Comparison of ENCODE assay signal across 33 cellular contexts in the genomic region with DNA sequence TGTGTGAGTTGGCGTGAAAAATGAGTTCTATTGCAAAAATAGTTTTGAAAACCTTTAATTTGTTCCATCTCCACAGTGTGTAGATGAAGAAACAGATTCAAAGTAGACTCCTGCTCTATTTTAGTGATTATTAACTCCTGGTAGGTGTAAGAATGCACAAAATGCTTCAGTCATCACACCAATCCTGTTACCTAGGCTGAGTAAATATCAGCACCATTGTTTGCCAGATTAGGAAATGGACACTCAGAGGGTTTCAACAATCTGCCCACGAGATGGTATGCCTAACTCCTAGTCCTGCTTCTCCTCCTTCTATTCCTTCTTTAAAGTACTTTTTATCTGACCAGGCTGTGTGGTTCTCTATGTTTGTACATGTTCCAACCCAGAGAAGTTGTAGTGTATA.
DNase-seq lines count a peak whose midpoint lies in the region; ATAC-seq, FAIRE-seq and TF ChIP-seq lines count a peak whose summit lies in the region.
"Had no signal": no experiment of that assay in that cellular context is flagged by ENCODE, and none has a peak within 500 bp of the region (broad histone marks: within the 10 kb centered on the region; RNA-seq: fewer than 3 reads in every experiment).

No MANE protein-coding gene starts in this region.

- TF ChIP-seq CTCF in GM23338 (conservative IDR thresholded peaks at IDR 0.05; ENCODE audit: low read depth in 2 of 2), result no peak
- no peak for TF ChIP-seq CTCF in lower lobe of right lung (IDR thresholded peaks at IDR 0.05)

- no peaks in the 10 kb centered on the region for H4K20me1 ChIP-seq in GM23338 (replicated peaks; ENCODE audit: insufficient read depth)

- FAIRE-seq in urothelium cell line (lab: Jason Lieb, UNC), result no peak
- FAIRE-seq: GM12878, RCC 7860 had no signal

- POLR2A ChIA-PET in activated CD4-positive, alpha-beta T cell treated with anti-CD3 and anti-CD28 coated beads for 36 hours (lab: Charles Lee), result no interaction called here

- 0 out of 2 replicates have a peak overlapping the region, but pooled peaks have one; percentile 52 for H2AFZ ChIP-seq in GM23338

- H3K4me1 ChIP-seq in GM23338 (ENCODE audit: insufficient read depth), result no peaks in the 10 kb centered on the region
- no peaks in the 10 kb centered on the region for H3K4me1 ChIP-seq in lower lobe of right lung
- H3K4me1 ChIP-seq: adrenal gland, BE2C, body of pancreas, heart right ventricle, right lobe of liver, spleen, thyroid gland had no signal

- ATAC-seq in activated CD4-positive, alpha-beta T cell treated with anti-CD3 and anti-CD28 coated beads for 36 hours, result no peak
- ATAC-seq in GM23338 (no peak), lower lobe of right lung (peak; percentile 25 to 50)
- no peak for ATAC-seq in activated naive CD8-positive, alpha-beta T cell treated with anti-CD3 and anti-CD28 coated beads, Interleukin-2, amount 50 U/mL, for 24 hours
- ATAC-seq: body of pancreas; CD8-positive, alpha-beta T cell; GM12878; heart right ventricle; naive thymus-derived CD8-positive, alpha-beta T cell had no signal

- no peaks in the 10 kb centered on the region for H3K27me3 Mint-ChIP-seq in activated CD4-positive, alpha-beta T cell treated with anti-CD3 and anti-CD28 coated beads for 36 hours
- H3K27me3 Mint-ChIP-seq in GM23338 (ENCODE audit: insufficient read depth, low read depth, poor library complexity), result no peaks in the 10 kb centered on the region
- no peaks in the 10 kb centered on the region for H3K27me3 Mint-ChIP-seq in activated naive CD8-positive, alpha-beta T cell treated with anti-CD3 and anti-CD28 coated beads, Interleukin-2, amount 50 U/mL, for 24 hours
- H3K27me3 Mint-ChIP-seq: naive thymus-derived CD8-positive, alpha-beta T cell; progenitor cell of endocrine pancreas had no signal

- H3K36me3 ChIP-seq in GM23338 (ENCODE audit: insufficient read depth) (peaks cover 2% of the 10 kb centered on the region; the same call in 1 of the 2 replicates), lower lobe of right lung (no peaks in the 10 kb centered on the region)
- H3K36me3 ChIP-seq: adrenal gland, BE2C, heart right ventricle, right lobe of liver, spleen, thyroid gland had no signal

- no peaks in the 10 kb centered on the region for H3K27me3 ChIP-seq in GM23338 (ENCODE audit: insufficient read depth)
- no peaks in the 10 kb centered on the region for H3K27me3 ChIP-seq in lower lobe of right lung (ENCODE audit: low read depth)
- H3K27me3 ChIP-seq: adrenal gland, BE2C, body of pancreas, heart right ventricle, right lobe of liver, spleen, thyroid gland had no signal

- no peaks in the 10 kb centered on the region for H3F3A ChIP-seq in GM23338 (replicated peaks; ENCODE audit: low read depth)

- H3K79me2 ChIP-seq in GM23338 (replicated peaks; ENCODE audit: insufficient read depth), result no peaks in the 10 kb centered on the region

- intact Hi-C loops in activated CD4-positive, alpha-beta T cell treated with anti-CD3 and anti-CD28 coated beads for 36 hours (cut with DNase I, micrococcal nuclease), result loop anchor here in 1 of 2 experiments (5.0 kb wide), 1 partner anchor 36 kb away; no protein-coding TSS in a partner anchor
- intact Hi-C loops in lower lobe of right lung (cut with DNase I), result no loop called here

- CTCF ChIA-PET in activated CD4-positive, alpha-beta T cell treated with anti-CD3 and anti-CD28 coated beads for 36 hours (lab: Charles Lee), result no interaction called here

- no peaks in the 10 kb centered on the region for H3K36me3 Mint-ChIP-seq in activated CD4-positive, alpha-beta T cell treated with anti-CD3 and anti-CD28 coated beads for 36 hours (ENCODE audit: low read depth)
- H3K36me3 Mint-ChIP-seq in GM23338 (ENCODE audit: low read depth), result no peaks in the 10 kb centered on the region
- no peaks in the 10 kb centered on the region for H3K36me3 Mint-ChIP-seq in activated naive CD8-positive, alpha-beta T cell treated with anti-CD3 and anti-CD28 coated beads, Interleukin-2, amount 50 U/mL, for 24 hours (ENCODE audit: low read depth)
- H3K36me3 Mint-ChIP-seq: CD8-positive, alpha-beta T cell; naive thymus-derived CD8-positive, alpha-beta T cell had no signal

- H3K27ac Mint-ChIP-seq in activated CD4-positive, alpha-beta T cell treated with anti-CD3 and anti-CD28 coated beads for 36 hours, result peak overlapping the region; percentile 20
- no peak overlapping the region for H3K27ac Mint-ChIP-seq in GM23338
- peak overlapping the region; percentile 54 for H3K27ac Mint-ChIP-seq in activated naive CD8-positive, alpha-beta T cell treated with anti-CD3 and anti-CD28 coated beads, Interleukin-2, amount 50 U/mL, for 24 hours
- H3K27ac Mint-ChIP-seq: CD8-positive, alpha-beta T cell; H9; naive thymus-derived CD8-positive, alpha-beta T cell; progenitor cell of endocrine pancreas had no signal

- no peaks in the 10 kb centered on the region for H3K9me2 ChIP-seq in GM23338 (ENCODE audit: insufficient read depth)

- no peaks in the 10 kb centered on the region for H3K9me3 ChIP-seq in lower lobe of right lung
- H3K9me3 ChIP-seq: adrenal gland, BE2C, body of pancreas, right lobe of liver, spleen, thyroid gland had no signal

- H3K9me3 Mint-ChIP-seq in activated CD4-positive, alpha-beta T cell treated with anti-CD3 and anti-CD28 coated beads for 36 hours (ENCODE audit: low read depth), result no peaks in the 10 kb centered on the region
- no peaks in the 10 kb centered on the region; the same call in 2 of the 3 replicates for H3K9me3 Mint-ChIP-seq in GM23338
- no peaks in the 10 kb centered on the region for H3K9me3 Mint-ChIP-seq in activated naive CD8-positive, alpha-beta T cell treated with anti-CD3 and anti-CD28 coated beads, Interleukin-2, amount 50 U/mL, for 24 hours
- H3K9me3 Mint-ChIP-seq: CD8-positive, alpha-beta T cell; H9; naive thymus-derived CD8-positive, alpha-beta T cell had no signal

- no peak for DNase-seq in activated CD4-positive, alpha-beta T cell treated with anti-CD3 and anti-CD28 coated beads for 36 hours
- DNase-seq in activated CD4-positive, alpha-beta T cell treated with anti-CD3 and anti-CD28 coated beads, Interleukin-2, amount 50 U/mL, for 4 hours, result no peak
- DNase-seq in GM23338 (ENCODE audit: low spot score) (no peak), lower lobe of right lung (no peak), HT-29 (ENCODE audit: low spot score) (no peak), urothelium cell line (ENCODE audit: low spot score) (no peak)
- DNase-seq in activated naive CD8-positive, alpha-beta T cell treated with anti-CD3 and anti-CD28 coated beads, Interleukin-2, amount 50 U/mL, for 24 hours, result no peak
- DNase-seq: ACHN; activated gamma-delta T cell treated with Interleukin-2 at 50 U/mL for 16 hours; adrenal gland; BE2C; body of pancreas; CD8-positive, alpha-beta T cell; cerebellar nuclear complex; dermis blood vessel endothelial cell; foreskin melanocyte; H9; heart right ventricle; kidney; naive thymus-derived CD8-positive, alpha-beta T cell; NCI-H1417 treated with DMSO at 0.1 percent for 48 hours; NCI-H2171 treated with DMSO at 0.1 percent for 48 hours; NCI-H524; right lobe of liver; SHP77 treated with DMSO at 0.1 percent for 48 hours; spleen; stimulated activated CD4-positive, alpha-beta T cell treated with anti-CD3 and anti-CD28 coated beads, Interleukin-2, amount 100 ng/mL, for 24 hours; T-helper 2 cell; thyroid gland had no signal

- peaks cover 30% of the 10 kb centered on the region for H3K4me1 Mint-ChIP-seq in activated CD4-positive, alpha-beta T cell treated with anti-CD3 and anti-CD28 coated beads for 36 hours
- no peaks in the 10 kb centered on the region for H3K4me1 Mint-ChIP-seq in GM23338
- peaks cover 32% of the 10 kb centered on the region for H3K4me1 Mint-ChIP-seq in activated naive CD8-positive, alpha-beta T cell treated with anti-CD3 and anti-CD28 coated beads, Interleukin-2, amount 50 U/mL, for 24 hours
- H3K4me1 Mint-ChIP-seq: naive thymus-derived CD8-positive, alpha-beta T cell had no signal

- no peak overlapping the region for H3K4me3 Mint-ChIP-seq in activated CD4-positive, alpha-beta T cell treated with anti-CD3 and anti-CD28 coated beads for 36 hours
- H3K4me3 Mint-ChIP-seq in GM23338, result no peak overlapping the region
- no peak overlapping the region for H3K4me3 Mint-ChIP-seq in activated naive CD8-positive, alpha-beta T cell treated with anti-CD3 and anti-CD28 coated beads, Interleukin-2, amount 50 U/mL, for 24 hours
- H3K4me3 Mint-ChIP-seq: CD8-positive, alpha-beta T cell; H9; naive thymus-derived CD8-positive, alpha-beta T cell had no signal

- H3K27ac ChIP-seq in GM23338 (ENCODE audit: low read depth) (no peak overlapping the region), lower lobe of right lung (no peak overlapping the region)
- H3K27ac ChIP-seq: adrenal gland, body of pancreas, heart right ventricle, KMS-11, right lobe of liver, spleen, thyroid gland had no signal

- H3K4me2 ChIP-seq in GM23338, result no peak overlapping the region
- H3K4me2 ChIP-seq: KMS-11 had no signal

- H3K4me3 ChIP-seq in GM23338 (no peak overlapping the region), lower lobe of right lung (no peak overlapping the region)
- H3K4me3 ChIP-seq: adrenal gland, body of pancreas, GM12878, heart right ventricle, right lobe of liver, spleen, thyroid gland had no signal

TF ChIP-seq in GM23338, 12 proteins besides CTCF, POLR2A, EP300 and RAD21 (continues in another document):
- no peak for TF ChIP-seq POLR2AphosphoS5 (IDR thresholded peaks at IDR 0.05; ENCODE audit: low read depth)
- TF ChIP-seq ZNF331 (CRISPR knock-in tag; IDR thresholded peaks at IDR 0.05; ENCODE audit: low read depth), result no peak
- TF ChIP-seq ZNF114 (CRISPR knock-in tag; IDR thresholded peaks at IDR 0.05), result no peak

Comparison
In these comparisons a context has a peak if more than half of its experiments do, and no peak if none do; other contexts are left out.
1. ATAC-seq: peak in lower lobe of right lung (2 of 2); none in activated CD4-positive, alpha-beta T cell treated with anti-CD3 and anti-CD28 coated beads for 36 hours (single experiment), GM23338 (single experiment) and activated naive CD8-positive, alpha-beta T cell treated with anti-CD3 and anti-CD28 coated beads, Interleukin-2, amount 50 U/mL, for 24 hours (single experiment).